ENCODE assay signal across 19 cellular contexts in genomic region chr2:9895669-9896068, GRCh38. TPM values are rescaled to one million over a fixed set of nuclear protein-coding genes. Genes with fewer than 3 reads are reported as not detected.
DNase-seq lines count a peak whose midpoint lies in the region; ATAC-seq, FAIRE-seq and TF ChIP-seq lines count a peak whose summit lies in the region.
"Had no signal": no experiment of that assay in that cellular context is flagged by ENCODE, and none has a peak within 500 bp of the region (broad histone marks: within the 10 kb centered on the region; RNA-seq: fewer than 3 reads in every experiment).

No MANE protein-coding gene starts in this region.

- CTCF ChIA-PET in MCF 10A (lab: Yijun Ruan, JAX) = interaction anchor here (0.6 to 4.4 kb wide), 9 partner anchors 11 to 586 kb away, joined by 3 to 20 read pairs (median 7); partner anchors contain the start of gene TAF1B

- no peak overlapping the region for H2BK5ac ChIP-seq in H9 (ENCODE audit: insufficient read length, low read length)
- no peak overlapping the region for H2BK5ac ChIP-seq in trophoblast cell (ENCODE audit: low read depth, low read length, poor library complexity)

- TF ChIP-seq CTCF in H9 (conservative IDR thresholded peaks at IDR 0.05) (no peak), MCF 10A (IDR thresholded peaks at IDR 0.05; ENCODE audit: unreplicated experiment) (no peak), keratinocyte (optimal IDR thresholded peaks at IDR 0.05 in 1 of 3, IDR thresholded peaks at IDR 0.05 in 1 of 3, conservative IDR thresholded peaks at IDR 0.05 in 1 of 3; ENCODE audit: extremely low read depth in 1 of 3, insufficient read depth in 2 of 3, low read length in 3 of 3) (no peak), stomach (IDR thresholded peaks at IDR 0.05) (no peak)

- H3K23ac ChIP-seq in H9 (ENCODE audit: insufficient read length, low read depth, low read length) (no peak overlapping the region), trophoblast cell (ENCODE audit: low read length) (no peak overlapping the region)

- no peaks in the 10 kb centered on the region for H3K9me3 ChIP-seq in H9 (ENCODE audit: control insufficient read depth, low read depth, low read length)
- no peaks in the 10 kb centered on the region for H3K9me3 ChIP-seq in keratinocyte (ENCODE audit: control insufficient read depth, low read depth, low read length)
- H3K9me3 ChIP-seq in trophoblast cell (ENCODE audit: insufficient read depth, low read depth, low read length) = no peaks in the 10 kb centered on the region
- H3K9me3 ChIP-seq in stomach = no peaks in the 10 kb centered on the region
- H3K9me3 ChIP-seq: gastrocnemius medialis, SJSA1 had no signal

- no peaks in the 10 kb centered on the region for H3K9me1 ChIP-seq in keratinocyte (ENCODE audit: control insufficient read depth, extremely low read depth, insufficient read depth, low read length)

- H3K4me1 Mint-ChIP-seq in H9 (peaks cover 39 to 42% of the 10 kb centered on the region in 2 experiments), MCF 10A (ENCODE audit: insufficient read depth, unreplicated experiment) (peaks cover 33% of the 10 kb centered on the region)

- no TSS peak for BruUV-seq in MCF 10A (replicated peaks; lab: Mats Ljungman, UMichigan)

- no peaks in the 10 kb centered on the region for H3K36me3 ChIP-seq in keratinocyte (ENCODE audit: control insufficient read depth in 2 of 2, extremely low read depth in 1 of 2, insufficient read depth in 2 of 2, low read length in 2 of 2)
- H3K36me3 ChIP-seq in trophoblast cell (ENCODE audit: control insufficient read depth in 1 of 2, insufficient read depth in 2 of 2, low read length in 2 of 2) = peaks cover 0 to 1% of the 10 kb centered on the region in 2 experiments
- peaks cover 0 to 6% (median 0%) of the 10 kb centered on the region in 4 donors for H3K36me3 ChIP-seq in stomach
- H3K36me3 ChIP-seq: cardiac muscle cell, gastrocnemius medialis had no signal

- H2BK20ac ChIP-seq in H9 (ENCODE audit: low read depth, low read length, poor library complexity, severe bottlenecking) = no peak overlapping the region

- H3K9ac ChIP-seq in H9 (ENCODE audit: extremely low read depth, insufficient read length, low read length) (no peak overlapping the region), keratinocyte (ENCODE audit: control insufficient read depth, extremely low read depth, insufficient read depth, low read length) (peak overlapping the region; percentile 77), trophoblast cell (ENCODE audit: low read length) (no peak overlapping the region)

- peak; percentile 63 for FAIRE-seq in keratinocyte (lab: Jason Lieb, UNC)

- H3K79me1 ChIP-seq in H9 (ENCODE audit: insufficient read depth, low read depth, low read length, poor library complexity, severe bottlenecking) (no peaks in the 10 kb centered on the region), trophoblast cell (ENCODE audit: low read length) (peaks cover 5% of the 10 kb centered on the region)

- H3K27ac Mint-ChIP-seq in H9 (peak overlapping the region in 2 of 3 experiments; percentile 42 to 97; a peak in 3 of 7 replicates), MCF 10A (ENCODE audit: low read depth, unreplicated experiment) (peak overlapping the region; percentile 78)
- H3K27ac Mint-ChIP-seq: activated naive CD8-positive, alpha-beta T cell; activated T-cell treated with anti-CD3 and anti-CD28 coated beads, Interleukin-2, amount 50 U/mL, for 24 hours had no signal

- H4K12ac ChIP-seq in trophoblast cell (ENCODE audit: low read depth, low read length) = no peak overlapping the region

- dilution Hi-C loops in keratinocyte (cut with MboI; ENCODE audit: extremely low pct_ligation_motif_present, low sequenced_read_pairs) = no loop called here

- H3K27ac ChIP-seq in H9 (ENCODE audit: insufficient read length, low read depth, low read length) = no peak overlapping the region
- peak overlapping the region; percentile 95 for H3K27ac ChIP-seq in keratinocyte (ENCODE audit: control insufficient read depth, insufficient read depth, low read length)
- H3K27ac ChIP-seq in trophoblast cell (ENCODE audit: low read depth, low read length) = peak overlapping the region; percentile 67
- H3K27ac ChIP-seq in stomach = peak overlapping the region in 1 of 5 donors; percentile 27
- H3K27ac ChIP-seq: cardiac muscle cell, gastrocnemius medialis had no signal

- H2AFZ ChIP-seq in H9 (ENCODE audit: low read length) (no peak overlapping the region), keratinocyte (ENCODE audit: control insufficient read depth, low read length) (no peak overlapping the region), trophoblast cell (ENCODE audit: insufficient read depth, low read length, poor library complexity) (no peak overlapping the region)

- H4K8ac ChIP-seq in H9 (replicated peaks; ENCODE audit: insufficient read length, low read depth, low read length) (no peak overlapping the region), trophoblast cell (ENCODE audit: low read depth, low read length) (no peak overlapping the region)

- H3K79me2 ChIP-seq in H9 (ENCODE audit: insufficient read depth, low read length) (no peaks in the 10 kb centered on the region), keratinocyte (ENCODE audit: control insufficient read depth, insufficient read depth, low read length) (no peaks in the 10 kb centered on the region), trophoblast cell (ENCODE audit: control insufficient read depth, insufficient read depth, low read length, poor library complexity) (no peaks in the 10 kb centered on the region)

- H4K91ac ChIP-seq in H9 (ENCODE audit: insufficient read length, low read depth, low read length) = no peak overlapping the region
- H4K91ac ChIP-seq in trophoblast cell (ENCODE audit: low read depth, low read length) = no peak overlapping the region

- no peak overlapping the region for H3T11ph ChIP-seq in H9 (ENCODE audit: low read length)

- no peak overlapping the region for H2BK12ac ChIP-seq in H9 (ENCODE audit: insufficient read length, low read depth, low read length)
- no peak overlapping the region for H2BK12ac ChIP-seq in trophoblast cell (ENCODE audit: low read length)

- H4K20me1 ChIP-seq in H9 (ENCODE audit: control insufficient read depth, insufficient read depth, insufficient read length) (no peaks in the 10 kb centered on the region), keratinocyte (ENCODE audit: control insufficient read depth, extremely low read depth, insufficient read depth, low read length) (no peaks in the 10 kb centered on the region)

- DNase-seq in H9 (no peak), MCF 10A (ENCODE audit: unreplicated experiment) (peak; percentile 91), keratinocyte (ENCODE audit: low read depth, low spot score) (peak; percentile 28), trophoblast cell (peak; percentile 56 to 76), stomach (no peak), NCI-H1436 (lab: John Stamatoyannopoulos, UW) (no peak), SW 1271 (lab: John Stamatoyannopoulos, UW) (no peak)
- DNase-seq: activated CD4-positive, alpha-beta T cell treated with anti-CD3 and anti-CD28 coated beads, Interleukin-2, amount 10 ng/mL, durations not matched to agents 7 days and 5 days; activated T-cell treated with anti-CD3 and anti-CD28 coated beads, Interleukin-2, amount 50 U/mL, for 24 hours; gastrocnemius medialis; IMR-90; NCI-H1092; NCI-H2227 treated with DMSO at 0.1 percent for 48 hours; stimulated activated CD4-positive, alpha-beta T cell treated with anti-CD3 and anti-CD28 coated beads, Interleukin-1b, Interleukin-23, amount 100 ng/mL, for 48 hours; T1000 had no signal

- H2BK120ac ChIP-seq in H9 (ENCODE audit: low read depth, low read length, poor library complexity, severe bottlenecking) (no peak overlapping the region), trophoblast cell (ENCODE audit: insufficient read depth, low read length, poor library complexity) (no peak overlapping the region)

- no peak overlapping the region for H3K56ac ChIP-seq in H9 (ENCODE audit: insufficient read length, low read depth, low read length)

- no peak overlapping the region for H3K4me2 ChIP-seq in H9 (ENCODE audit: insufficient read depth, insufficient read length, low read length)
- peak overlapping the region; percentile 83 for H3K4me2 ChIP-seq in keratinocyte (ENCODE audit: control insufficient read depth, extremely low read depth, insufficient read depth, low read depth, low read length)
- no peak overlapping the region for H3K4me2 ChIP-seq in trophoblast cell (ENCODE audit: low read length)

- H2AK5ac ChIP-seq in H9 (ENCODE audit: insufficient read length, low read length) (no peak overlapping the region), trophoblast cell (ENCODE audit: low read length) (no peak overlapping the region)

- no peak overlapping the region for H3K4me3 Mint-ChIP-seq in H9
- no peak overlapping the region for H3K4me3 Mint-ChIP-seq in MCF 10A (ENCODE audit: unreplicated experiment)
- H3K4me3 Mint-ChIP-seq: activated CD4-positive, alpha-beta T cell treated with anti-CD3 and anti-CD28 coated beads, Interleukin-2, amount 10 ng/mL, durations not matched to agents 7 days and 5 days; activated naive CD8-positive, alpha-beta T cell; activated T-cell treated with anti-CD3 and anti-CD28 coated beads, Interleukin-2, amount 50 U/mL, for 24 hours had no signal

- H3K4me3 ChIP-seq in keratinocyte (ENCODE audit: control insufficient read depth in 2 of 3, extremely low read depth in 1 of 3, insufficient read depth in 2 of 3, low read depth in 1 of 3, low read length in 3 of 3) (peak overlapping the region in 2 of 3 experiments; percentile 22 to 29), trophoblast cell (ENCODE audit: low read depth, low read length) (no peak overlapping the region), stomach (no peak overlapping the region)
- H3K4me3 ChIP-seq: cardiac muscle cell, gastrocnemius medialis, SJSA1 had no signal

- no peaks in the 10 kb centered on the region for H3K27me3 Mint-ChIP-seq in H9 (ENCODE audit: low read depth)
- no peaks in the 10 kb centered on the region for H3K27me3 Mint-ChIP-seq in MCF 10A (ENCODE audit: insufficient read depth, unreplicated experiment)
- H3K27me3 Mint-ChIP-seq: activated CD4-positive, alpha-beta T cell treated with anti-CD3 and anti-CD28 coated beads, Interleukin-2, amount 10 ng/mL, durations not matched to agents 7 days and 5 days; activated naive CD8-positive, alpha-beta T cell; activated T-cell treated with anti-CD3 and anti-CD28 coated beads, Interleukin-2, amount 50 U/mL, for 24 hours had no signal

- H3K14ac ChIP-seq in H9 (ENCODE audit: insufficient read depth, low read length) (no peak overlapping the region), trophoblast cell (ENCODE audit: low read length) (no peak overlapping the region)

- peaks cover 0 to 5% (median 0%) of the 10 kb centered on the region in 3 experiments; a peak in 2 of 7 replicates for H3K36me3 Mint-ChIP-seq in H9 (ENCODE audit: insufficient read depth in 1 of 3, low read depth in 3 of 3)
- H3K36me3 Mint-ChIP-seq in MCF 10A (ENCODE audit: insufficient read depth, unreplicated experiment) = peaks cover 7% of the 10 kb centered on the region

- H3K18ac ChIP-seq in H9 (ENCODE audit: insufficient read length, low read depth, low read length) = no peak overlapping the region
- no peak overlapping the region for H3K18ac ChIP-seq in trophoblast cell (ENCODE audit: low read length)

- ATAC-seq in HG03565 (IDR thresholded peaks at IDR 0.05; ENCODE audit: unreplicated experiment) = no peak
- ATAC-seq: gastrocnemius medialis had no signal

- WGBS in H9 (ENCODE audit: extremely low coverage, insufficient read length, low lambda C conversion rate) = no CpG with 5 or more reads among the region's 3 CpGs
- WGBS in trophoblast cell (ENCODE audit: extremely low coverage, insufficient coverage, insufficient read length) = no CpG with 5 or more reads among the region's 3 CpGs
- 29 to 64% (median 39%) methylated on average over 3 of the region's 3 CpGs for WGBS in stomach, 5 donors

- H3K4me1 ChIP-seq in H9 (ENCODE audit: insufficient read depth, low read length) (peaks cover 7% of the 10 kb centered on the region; the same call in 1 of the 2 replicates), keratinocyte (ENCODE audit: control insufficient read depth, extremely low read depth, insufficient read depth, low read length) (peaks cover 38% of the 10 kb centered on the region), trophoblast cell (ENCODE audit: control insufficient read depth in 1 of 2, insufficient read depth in 2 of 2, low read length in 2 of 2) (peaks cover 3 to 5% of the 10 kb centered on the region in 2 experiments), stomach (peaks cover 5 to 31% (median 14%) of the 10 kb centered on the region in 4 donors)

- TF ChIP-seq EP300 in stomach (IDR thresholded peaks at IDR 0.05) = no peak

- no peak overlapping the region for H2BK15ac ChIP-seq in H9 (ENCODE audit: low read depth, low read length)

- H3K27me3 ChIP-seq in H9 (ENCODE audit: insufficient read depth, low read length) (no peaks in the 10 kb centered on the region), keratinocyte (ENCODE audit: control insufficient read depth, extremely low read depth, insufficient read depth, low read length) (no peaks in the 10 kb centered on the region), trophoblast cell (ENCODE audit: insufficient read depth, low read length) (no peaks in the 10 kb centered on the region), stomach (no peaks in the 10 kb centered on the region)
- H3K27me3 ChIP-seq: cardiac muscle cell, gastrocnemius medialis, SJSA1 had no signal

- H4K5ac ChIP-seq in H9 (ENCODE audit: insufficient read length, low read depth, low read length) = no peak overlapping the region

- H3K9me3 Mint-ChIP-seq in H9 (no peaks in the 10 kb centered on the region), MCF 10A (ENCODE audit: unreplicated experiment) (no peaks in the 10 kb centered on the region)
- H3K9me3 Mint-ChIP-seq: activated CD4-positive, alpha-beta T cell treated with anti-CD3 and anti-CD28 coated beads, Interleukin-2, amount 10 ng/mL, durations not matched to agents 7 days and 5 days; activated T-cell treated with anti-CD3 and anti-CD28 coated beads, Interleukin-2, amount 50 U/mL, for 24 hours had no signal

- TF ChIP-seq POLR2A in stomach (IDR thresholded peaks at IDR 0.05) = no peak

- peaks cover 2% of the 10 kb centered on the region for H3K23me2 ChIP-seq in H9 (ENCODE audit: insufficient read length, low read depth, low read length, poor library complexity, severe bottlenecking)

- POLR2A ChIA-PET in MCF 10A (lab: Yijun Ruan, JAX) = interaction anchor here (0.6 to 7.8 kb wide), 17 partner anchors 10 to 340 kb away, joined by 3 to 97 read pairs (median 5); partner anchors contain the start of genes ADAM17, KLF11 and TAF1B

- intact Hi-C loops in MCF 10A (cut with micrococcal nuclease) = no loop called here
- intact Hi-C loops in stomach (cut with DNase I; ENCODE audit: low total_unique reads) = no loop called here

- H3K4ac ChIP-seq in H9 (ENCODE audit: low read depth, low read length) = no peak overlapping the region
- no peak overlapping the region for H3K4ac ChIP-seq in trophoblast cell (ENCODE audit: low read depth, low read length)

RNA-seq across cellular contexts. Expression of gene TAF1B, which starts 52.4 kb away (rescaled TPM):
- total RNA-seq in H9 (2021) (29.9 and 31.9 TPM in 2 replicates), MCF 10A (2022) (19.7 and 25.5 TPM in 2 replicates), stomach (10 to 100 TPM in 3 of 5 donors, 1 to 10 TPM in 2; 5.8 to 34.6 (median 20.7) TPM)
- polyA plus RNA-seq in keratinocyte (10.2 to 16.5 TPM (median 13.2 TPM) in 3 replicates), stomach (1 to 10 TPM; 3.8 to 6.4 (median 6.2) TPM)
- polyA plus RNA-seq in keratinocyte (2011; ENCODE audit: low read depth) = 5.4 TPM
- polyA plus RNA-seq in keratinocyte (2011; cell fraction: cytosol; rRNA removed) = 7.1 and 14.3 TPM in 2 replicates
- polyA plus RNA-seq in keratinocyte (2011; cell fraction: nucleus; rRNA removed) = 17.5 and 18.6 TPM in 2 replicates
- polyA plus RNA-seq in keratinocyte (2012; ENCODE audit: low replicate concordance) = 7.3 and 12.9 TPM in 2 replicates
- polyA minus RNA-seq in keratinocyte = 9.2 to 20.1 TPM (median 13.9 TPM) in 3 replicates
- polyA minus RNA-seq in keratinocyte (2011; cell fraction: cytosol; rRNA and poly(A)+ RNA removed) = 15.3 TPM
- 13.8 and 30.7 TPM in 2 replicates for polyA minus RNA-seq in keratinocyte (2011; cell fraction: nucleus; rRNA and poly(A)+ RNA removed)
- polyA plus RNA-seq in trophoblast cell (2013) = 20.9 and 23.2 TPM in 2 replicates

RNA-seq across cellular contexts. Expression of gene GRHL1, which starts 55.8 kb away (rescaled TPM):
- total RNA-seq in H9 (2021) (2.5 and 2.8 TPM in 2 replicates), MCF 10A (2022) (0.96 and 2.0 TPM in 2 replicates), stomach (1 to 10 TPM in 4 of 5 donors, under 1 TPM in 1; 0.89 to 5.8 (median 4.5) TPM)
- polyA plus RNA-seq in keratinocyte (2.6 to 15.1 TPM (median 7.8 TPM) in 3 replicates), stomach (10 to 100 TPM in 1 of 3 donors, 1 to 10 TPM in 2; 1.7 to 16.5 (median 2.0) TPM)
- polyA plus RNA-seq in keratinocyte (2011; ENCODE audit: low read depth) = 49.7 TPM
- polyA plus RNA-seq in keratinocyte (2011; cell fraction: cytosol; rRNA removed) = 2.1 and 5.7 TPM in 2 replicates
- 12.8 and 15.7 TPM in 2 replicates for polyA plus RNA-seq in keratinocyte (2011; cell fraction: nucleus; rRNA removed)
- 1.8 and 56.4 TPM in 2 replicates for polyA plus RNA-seq in keratinocyte (2012; ENCODE audit: low replicate concordance)
- polyA minus RNA-seq in keratinocyte = 9.2 to 23.4 TPM (median 16.0 TPM) in 3 replicates
- 1.3 TPM for polyA minus RNA-seq in keratinocyte (2011; cell fraction: cytosol; rRNA and poly(A)+ RNA removed)
- polyA minus RNA-seq in keratinocyte (2011; cell fraction: nucleus; rRNA and poly(A)+ RNA removed) = 11.9 TPM in 2 replicates
- polyA plus RNA-seq in trophoblast cell (2013) = 83.2 and 86.1 TPM in 2 replicates

Comparison
In these comparisons a context has a peak if more than half of its experiments do, and no peak if none do; other contexts are left out.
1. DNase-seq: peak in MCF 10A (single experiment), keratinocyte (single experiment) and trophoblast cell (2 of 2); none in H9 (single experiment), stomach (single experiment), NCI-H1436 (single experiment) and SW 1271 (0 of 2).
2. H3K4me3 ChIP-seq: peak in keratinocyte (2 of 3); none in trophoblast cell (single experiment) and stomach (0 of 4).